In genomic region chr15:71529353-71529752, GRCh38 we compare ENCODE assay signal across 21 cellular contexts.
"Had no signal": no experiment of that assay in that cellular context is flagged by ENCODE, and none has a peak within 500 bp of the region (broad histone marks: within the 10 kb centered on the region; RNA-seq: fewer than 3 reads in every experiment).

No MANE protein-coding gene starts in this region.

- H3K27ac ChIP-seq: coronary artery, gastroesophageal sphincter, heart left ventricle, suprapubic skin, uterus had no signal

- H3K9me3 ChIP-seq: suprapubic skin, uterus had no signal

- H3K4me3 ChIP-seq: coronary artery, gastroesophageal sphincter, heart left ventricle, lung, suprapubic skin, uterus had no signal

- H3K27me3 ChIP-seq: gastroesophageal sphincter, heart left ventricle, suprapubic skin, uterus had no signal

- FAIRE-seq: bronchial epithelial cell, islet of Langerhans had no signal

- H3K36me3 ChIP-seq: gastroesophageal sphincter, heart left ventricle, suprapubic skin, uterus had no signal

- DNase-seq: activated CD4-positive, alpha-beta T cell treated with anti-CD3 and anti-CD28 coated beads for 4 hours; activated CD4-positive, alpha-beta T cell treated with anti-CD3 and anti-CD28 coated beads, Interleukin-2, amount 50 U/mL, for 48 hours; activated CD4-positive, CD25-positive, alpha-beta regulatory T cell; activated effector memory CD4-positive, alpha-beta T cell treated with Interleukin-2 at 50 U/mL for 16 hours; activated naive CD4-positive, alpha-beta T cell treated with anti-CD3 and anti-CD28 coated beads for 36 hours; activated naive CD8-positive, alpha-beta T cell treated with anti-CD3 and anti-CD28 coated beads, Interleukin-2, amount 10 ng/mL, durations not matched to agents 7 days and 5 days; activated T-cell treated with anti-CD3 and anti-CD28 coated beads, Interleukin-2, amount 50 U/mL, for 72 hours; amniotic stem cell; heart left ventricle; naive thymus-derived CD4-positive, alpha-beta T cell; stimulated activated CD4-positive, alpha-beta T cell treated with anti-CD3 and anti-CD28 coated beads, Interleukin-12 subunit alpha, Interleukin-12 subunit beta, amount 100 ng/mL, for 4 hours; stimulated activated naive CD8-positive, alpha-beta T cell treated with anti-CD3 and anti-CD28 coated beads, Interleukin-15, amount 100 ng/mL, for 72 hours; T-helper 17 cell; trophoblast cell; uterus had no signal

- H3K4me1 ChIP-seq: uterus had no signal
